12 cellular contexts compared by ENCODE assay signal in genomic region chr7:55567495-55568070, GRCh38. TPM values are rescaled to one million over a fixed set of nuclear protein-coding genes. Genes with fewer than 3 reads are reported as not detected.
A peak's percentile ranks its signal among the peaks of the same experiment; 100 is the strongest.
DNase-seq lines count a peak whose midpoint lies in the region; ATAC-seq and TF ChIP-seq lines count a peak whose summit lies in the region.
"Had no signal": no experiment of that assay in that cellular context is flagged by ENCODE, and none has a peak within 500 bp of the region (broad histone marks: within the 10 kb centered on the region; RNA-seq: fewer than 3 reads in every experiment).

No MANE protein-coding gene starts in this region.

- no peak overlapping the region for H3K23ac ChIP-seq in neuronal stem cell (ENCODE audit: low read depth, low read length, poor library complexity)

- peak; percentile 35 for DNase-seq in activated CD8-positive, alpha-beta memory T cell treated with anti-CD3 and anti-CD28 coated beads, Interleukin-2, amount 10 ng/mL, durations not matched to agents 7 days and 5 days
- DNase-seq in activated CD8-positive, alpha-beta memory T cell treated with anti-CD3 and anti-CD28 coated beads, Interleukin-2, amount 50 U/mL, for 48 hours, result no peak
- DNase-seq in NCI-H2107 treated with DMSO at 0.1 percent for 48 hours (lab: John Stamatoyannopoulos, UW; ENCODE audit: unreplicated experiment) (peak; percentile 55), chondrocyte (ENCODE audit: low spot score) (no peak), neuronal stem cell (ENCODE audit: low spot score) (no peak), epidermal melanocyte (ENCODE audit: insufficient read length, low spot score) (no peak)
- DNase-seq in stimulated activated naive CD8-positive, alpha-beta T cell treated with anti-CD3 and anti-CD28 coated beads, Interleukin-15, amount 100 ng/mL, for 72 hours, result peak in 1 of 2 donors; percentile 31
- DNase-seq: activated naive CD4-positive, alpha-beta T cell treated with anti-CD3 and anti-CD28 coated beads, Interleukin-2, amount 10 ng/mL, durations not matched to agents 7 days and 5 days; heart right ventricle; IMR-90; stimulated activated naive CD4-positive, alpha-beta T cell had no signal

- H3K27me3 ChIP-seq in neuronal stem cell (ENCODE audit: control insufficient read depth in 3 of 3, insufficient read depth in 3 of 3, low read depth in 1 of 3, low read length in 3 of 3), result peaks cover 0 to under 1% (median 0%) of the 10 kb centered on the region in 3 experiments
- H3K27me3 ChIP-seq: heart right ventricle had no signal

- WGBS in neuronal stem cell (ENCODE audit: extremely low coverage in 2 of 2, insufficient read length in 2 of 2, insufficient replicate concordance in 1 of 2), 2 donors, result no CpG with 5 or more reads among the region's 4 CpGs

- H3K27me3 Mint-ChIP-seq in activated CD8-positive, alpha-beta memory T cell treated with anti-CD3 and anti-CD28 coated beads, Interleukin-2, amount 10 ng/mL, durations not matched to agents 7 days and 5 days, result no peaks in the 10 kb centered on the region
- no peaks in the 10 kb centered on the region for H3K27me3 Mint-ChIP-seq in chondrocyte (ENCODE audit: low read depth)
- H3K27me3 Mint-ChIP-seq in stimulated activated naive CD8-positive, alpha-beta T cell treated with anti-CD3 and anti-CD28 coated beads, Interleukin-15, amount 100 ng/mL, for 72 hours, result no peaks in the 10 kb centered on the region
- H3K27me3 Mint-ChIP-seq: activated naive CD4-positive, alpha-beta T cell treated with anti-CD3 and anti-CD28 coated beads, Interleukin-2, amount 10 ng/mL, durations not matched to agents 7 days and 5 days had no signal

- no peak overlapping the region for H2AK5ac ChIP-seq in neuronal stem cell (ENCODE audit: low read depth, low read length)

- no peak for ATAC-seq in activated CD8-positive, alpha-beta memory T cell treated with anti-CD3 and anti-CD28 coated beads, Interleukin-2, amount 10 ng/mL, durations not matched to agents 7 days and 5 days
- ATAC-seq in stimulated activated naive CD8-positive, alpha-beta T cell treated with anti-CD3 and anti-CD28 coated beads, Interleukin-15, amount 100 ng/mL, for 72 hours, result no peak
- no peak for ATAC-seq in GM19397 (IDR thresholded peaks at IDR 0.05; ENCODE audit: unreplicated experiment)
- ATAC-seq: heart right ventricle had no signal

- H4K8ac ChIP-seq in neuronal stem cell (ENCODE audit: low read depth, low read length), result no peak overlapping the region

- peaks cover 0 to 4% of the 10 kb centered on the region in 2 donors for H3K9me3 ChIP-seq in neuronal stem cell (replicated peaks in 1 of 2; ENCODE audit: control insufficient read depth in 2 of 2, insufficient read depth in 1 of 2, low read depth in 1 of 2, low read length in 2 of 2)
- H3K9me3 ChIP-seq: heart right ventricle had no signal

- H2AFZ ChIP-seq in neuronal stem cell (ENCODE audit: low read length), result no peak overlapping the region

- no peak overlapping the region for H3K4me3 ChIP-seq in neuronal stem cell (ENCODE audit: low read length in 2 of 2)
- H3K4me3 ChIP-seq: heart right ventricle had no signal

- no peak for TF ChIP-seq CTCF in chondrocyte (IDR thresholded peaks at IDR 0.05)

- H3K18ac ChIP-seq in neuronal stem cell (ENCODE audit: low read length), result no peak overlapping the region

- H2BK15ac ChIP-seq in neuronal stem cell (ENCODE audit: low read length), result no peak overlapping the region

- H3K79me1 ChIP-seq in neuronal stem cell (ENCODE audit: low read depth, low read length), result no peaks in the 10 kb centered on the region

- peaks cover 54% of the 10 kb centered on the region for H3K4me1 Mint-ChIP-seq in activated CD8-positive, alpha-beta memory T cell treated with anti-CD3 and anti-CD28 coated beads, Interleukin-2, amount 10 ng/mL, durations not matched to agents 7 days and 5 days
- peaks cover 55% of the 10 kb centered on the region for H3K4me1 Mint-ChIP-seq in chondrocyte (ENCODE audit: low read depth)
- H3K4me1 Mint-ChIP-seq in stimulated activated naive CD8-positive, alpha-beta T cell treated with anti-CD3 and anti-CD28 coated beads, Interleukin-15, amount 100 ng/mL, for 72 hours, result peaks cover 78% of the 10 kb centered on the region

- CTCF ChIA-PET in activated CD8-positive, alpha-beta memory T cell treated with anti-CD3 and anti-CD28 coated beads, Interleukin-2, amount 10 ng/mL, durations not matched to agents 7 days and 5 days (lab: Charles Lee), result interaction anchor here (1.9 kb wide), 1 partner anchor 33 kb away, joined by 5 read pairs; no protein-coding TSS in a partner anchor

- peaks cover 8% of the 10 kb centered on the region for H3K36me3 Mint-ChIP-seq in activated CD8-positive, alpha-beta memory T cell treated with anti-CD3 and anti-CD28 coated beads, Interleukin-2, amount 10 ng/mL, durations not matched to agents 7 days and 5 days
- H3K36me3 Mint-ChIP-seq in chondrocyte (ENCODE audit: low read depth), result no peaks in the 10 kb centered on the region

- no peaks in the 10 kb centered on the region for H3K9me3 Mint-ChIP-seq in activated CD8-positive, alpha-beta memory T cell treated with anti-CD3 and anti-CD28 coated beads, Interleukin-2, amount 10 ng/mL, durations not matched to agents 7 days and 5 days (ENCODE audit: low read depth)
- H3K9me3 Mint-ChIP-seq in chondrocyte (ENCODE audit: low read depth), result no peaks in the 10 kb centered on the region
- H3K9me3 Mint-ChIP-seq in stimulated activated naive CD8-positive, alpha-beta T cell treated with anti-CD3 and anti-CD28 coated beads, Interleukin-15, amount 100 ng/mL, for 72 hours, result no peaks in the 10 kb centered on the region
- H3K9me3 Mint-ChIP-seq: activated naive CD4-positive, alpha-beta T cell treated with anti-CD3 and anti-CD28 coated beads, Interleukin-2, amount 10 ng/mL, durations not matched to agents 7 days and 5 days had no signal

- H3K36me3 ChIP-seq in neuronal stem cell (replicated peaks in 1 of 2; ENCODE audit: control insufficient read depth in 2 of 2, insufficient read depth in 2 of 2, low read length in 2 of 2), result peaks cover 0 to 10% of the 10 kb centered on the region in 2 donors
- H3K36me3 ChIP-seq: heart right ventricle had no signal

- no peak overlapping the region for H3K14ac ChIP-seq in neuronal stem cell (ENCODE audit: low read length)

- no peak overlapping the region for H3K4me3 Mint-ChIP-seq in activated CD8-positive, alpha-beta memory T cell treated with anti-CD3 and anti-CD28 coated beads, Interleukin-2, amount 10 ng/mL, durations not matched to agents 7 days and 5 days
- no peak overlapping the region for H3K4me3 Mint-ChIP-seq in chondrocyte (ENCODE audit: unreplicated experiment)
- peak overlapping the region; percentile 65 to 90 for H3K4me3 Mint-ChIP-seq in stimulated activated naive CD8-positive, alpha-beta T cell treated with anti-CD3 and anti-CD28 coated beads, Interleukin-15, amount 100 ng/mL, for 72 hours
- H3K4me3 Mint-ChIP-seq: activated naive CD4-positive, alpha-beta T cell treated with anti-CD3 and anti-CD28 coated beads, Interleukin-2, amount 10 ng/mL, durations not matched to agents 7 days and 5 days had no signal

- H2BK12ac ChIP-seq in neuronal stem cell (ENCODE audit: low read length), result no peak overlapping the region

- H3K27ac ChIP-seq in neuronal stem cell (replicated peaks; ENCODE audit: low read length), result no peak overlapping the region

- H3K27ac Mint-ChIP-seq in activated CD8-positive, alpha-beta memory T cell treated with anti-CD3 and anti-CD28 coated beads, Interleukin-2, amount 10 ng/mL, durations not matched to agents 7 days and 5 days, result peak overlapping the region; percentile 35
- H3K27ac Mint-ChIP-seq in chondrocyte (ENCODE audit: unreplicated experiment), result peak overlapping the region; percentile 2
- H3K27ac Mint-ChIP-seq in stimulated activated naive CD8-positive, alpha-beta T cell treated with anti-CD3 and anti-CD28 coated beads, Interleukin-15, amount 100 ng/mL, for 72 hours, result peak overlapping the region in 1 of 2 donors; percentile 12
- H3K27ac Mint-ChIP-seq: activated naive CD4-positive, alpha-beta T cell treated with anti-CD3 and anti-CD28 coated beads, Interleukin-2, amount 10 ng/mL, durations not matched to agents 7 days and 5 days had no signal

- H3K4me1 ChIP-seq in neuronal stem cell (ENCODE audit: control insufficient read depth in 2 of 2, insufficient read depth in 1 of 2, low read depth in 1 of 2, low read length in 2 of 2), result peaks cover 8% of the 10 kb centered on the region in 2 donors

- no peak overlapping the region for H4K91ac ChIP-seq in neuronal stem cell (ENCODE audit: low read depth, low read length, poor library complexity)

- H2BK5ac ChIP-seq in neuronal stem cell (ENCODE audit: low read length), result no peak overlapping the region

- no peak overlapping the region for H3K4ac ChIP-seq in neuronal stem cell (ENCODE audit: low read length)

- H3K9ac ChIP-seq in neuronal stem cell (ENCODE audit: low read depth, low read length, poor library complexity), result no peak overlapping the region

- no peak overlapping the region for H3K4me2 ChIP-seq in neuronal stem cell (ENCODE audit: insufficient read depth, low read length, poor library complexity, severe bottlenecking)

- H2BK120ac ChIP-seq in neuronal stem cell (ENCODE audit: low read depth, low read length), result no peak overlapping the region

RNA-seq across cellular contexts. Expression of gene VOPP1, which starts 4.7 kb away (rescaled TPM):
- total RNA-seq in activated CD8-positive, alpha-beta memory T cell treated with anti-CD3 and anti-CD28 coated beads, Interleukin-2, amount 10 ng/mL, durations not matched to agents 7 days and 5 days, result 10 to 100 TPM; 42.3 to 67.3 TPM
- total RNA-seq in chondrocyte, result 69.2 to 78.5 TPM (median 71.6 TPM) in 3 replicates
- 38.1 TPM for polyA plus RNA-seq in neuronal stem cell (2013, experiment 1 of 2)
- 37.8 TPM for polyA plus RNA-seq in neuronal stem cell (2013, experiment 2 of 2)

Comparison
In these comparisons a context has a peak if more than half of its experiments do, and no peak if none do; other contexts are left out.
1. DNase-seq: peak in activated CD8-positive, alpha-beta memory T cell treated with anti-CD3 and anti-CD28 coated beads, Interleukin-2, amount 10 ng/mL, durations not matched to agents 7 days and 5 days (single experiment) and NCI-H2107 treated with DMSO at 0.1 percent for 48 hours (single experiment); none in activated CD8-positive, alpha-beta memory T cell treated with anti-CD3 and anti-CD28 coated beads, Interleukin-2, amount 50 U/mL, for 48 hours (single experiment), chondrocyte (single experiment), neuronal stem cell (single experiment) and epidermal melanocyte (single experiment).
2. H3K4me3 Mint-ChIP-seq: peak in stimulated activated naive CD8-positive, alpha-beta T cell treated with anti-CD3 and anti-CD28 coated beads, Interleukin-15, amount 100 ng/mL, for 72 hours (2 of 2); none in activated CD8-positive, alpha-beta memory T cell treated with anti-CD3 and anti-CD28 coated beads, Interleukin-2, amount 10 ng/mL, durations not matched to agents 7 days and 5 days (single experiment) and chondrocyte (single experiment).